Comparison of ENCODE assay signal across 21 cellular contexts in genomic region chr10:6301482-6302083, GRCh38.
DNase-seq lines count a peak whose midpoint lies in the region; ATAC-seq, FAIRE-seq and TF ChIP-seq lines count a peak whose summit lies in the region.
"Had no signal": no experiment of that assay in that cellular context is flagged by ENCODE, and none has a peak within 500 bp of the region (broad histone marks: within the 10 kb centered on the region; RNA-seq: fewer than 3 reads in every experiment).

No MANE protein-coding gene starts in this region.

- ATAC-seq in A549 (no peak), body of pancreas (peak; percentile 57), left lobe of liver (peak; percentile 80), GM21528 (IDR thresholded peaks at IDR 0.05; ENCODE audit: low FRiP score, unreplicated experiment) (no peak), HG02885 (IDR thresholded peaks at IDR 0.05; ENCODE audit: poor library complexity, unreplicated experiment) (no peak)
- ATAC-seq: activated CD8-positive, alpha-beta memory T cell treated with anti-CD3 and anti-CD28 coated beads, Interleukin-2, amount 10 ng/mL, durations not matched to agents 7 days and 5 days; K562; natural killer cell had no signal

- H2AFZ ChIP-seq in smooth muscle cell (ENCODE audit: low read depth), result no peak overlapping the region
- H2AFZ ChIP-seq: GM23248 had no signal

- H3K9ac ChIP-seq in smooth muscle cell (ENCODE audit: low read depth), result no peak overlapping the region
- H3K9ac ChIP-seq: GM23248 had no signal

- no peak overlapping the region for H3K4me3 ChIP-seq in A549
- H3K4me3 ChIP-seq in body of pancreas, result no peak overlapping the region
- no peak overlapping the region for H3K4me3 ChIP-seq in smooth muscle cell
- no peak overlapping the region for H3K4me3 ChIP-seq in coronary artery
- H3K4me3 ChIP-seq: adrenal gland, GM23248, K562 had no signal

- no peak for TF ChIP-seq EP300 in A549 (IDR thresholded peaks at IDR 0.05)

- CTCF ChIA-PET in A549 (lab: Yijun Ruan, JAX), result interaction anchor here (0.8 to 1.5 kb wide), 3 partner anchors 10 to 100 kb away, joined by 3 to 7 read pairs (median 3); no protein-coding TSS in a partner anchor

- H3K4me2 ChIP-seq in A549, result 0 out of 3 replicates have a peak overlapping the region, but pooled peaks have one; percentile 9
- no peak overlapping the region for H3K4me2 ChIP-seq in smooth muscle cell

- TF ChIP-seq POLR2A in A549 (IDR thresholded peaks at IDR 0.05; ENCODE audit: low read length), result no peak
- TF ChIP-seq POLR2A in body of pancreas (IDR thresholded peaks at IDR 0.05), result no peak

- H3K36me3 ChIP-seq in body of pancreas (replicated peaks in 1 of 2; ENCODE audit: insufficient read depth in 1 of 2, low read depth in 2 of 2), result no peaks in the 10 kb centered on the region
- no peaks in the 10 kb centered on the region for H3K36me3 ChIP-seq in smooth muscle cell (ENCODE audit: low read depth)
- H3K36me3 ChIP-seq: adrenal gland had no signal

- no peaks in the 10 kb centered on the region for H3K27me3 ChIP-seq in body of pancreas
- no peaks in the 10 kb centered on the region for H3K27me3 ChIP-seq in smooth muscle cell (ENCODE audit: low read depth)
- H3K27me3 ChIP-seq: adrenal gland had no signal

- H3K27ac ChIP-seq in A549 (peak overlapping the region; percentile 88 to 91), body of pancreas (peak overlapping the region in 2 of 4 donors; percentile 31 to 60), smooth muscle cell (ENCODE audit: low read depth) (no peak overlapping the region), coronary artery (no peak overlapping the region)
- H3K27ac ChIP-seq: GM23248 had no signal

- no peaks in the 10 kb centered on the region for H3F3A ChIP-seq in smooth muscle cell (ENCODE audit: low read depth)

- TF ChIP-seq RAD21 in A549 (conservative IDR thresholded peaks at IDR 0.05 in 1 of 2, IDR thresholded peaks at IDR 0.05 in 1 of 2), result no peak

- 79% methylated on average over 7 of the region's 7 CpGs for WGBS in A549 (ENCODE audit: missing lambda C conversion rate)
- WGBS in body of pancreas, 2 donors, result 59 to 61% methylated on average over 7 of the region's 7 CpGs
- WGBS in smooth muscle cell (ENCODE audit: low lambda C conversion rate), result 88% methylated on average over 7 of the region's 7 CpGs

- POLR2A ChIA-PET in A549 (lab: Yijun Ruan, JAX), result interaction anchor here (0.8 to 1.3 kb wide), 3 partner anchors 66 to 99 kb away, joined by 3 read pairs; partner anchors contain the start of gene PFKFB3

- H3K4me1 ChIP-seq in A549 (peaks cover 60% of the 10 kb centered on the region), body of pancreas (peaks cover 31% of the 10 kb centered on the region), smooth muscle cell (ENCODE audit: low read depth) (no peaks in the 10 kb centered on the region)
- H3K4me1 ChIP-seq: adrenal gland had no signal

- H3K9me3 ChIP-seq in A549, result 0 out of 3 replicates have a peak, but pooled peaks cover 2% of the 10 kb centered on the region
- H3K9me3 ChIP-seq in body of pancreas, result no peaks in the 10 kb centered on the region
- no peaks in the 10 kb centered on the region for H3K9me3 ChIP-seq in smooth muscle cell (replicated peaks; ENCODE audit: low read depth)
- H3K9me3 ChIP-seq: adrenal gland had no signal

- intact Hi-C loops in body of pancreas (cut with DNase I), result no loop called here

- H3K79me2 ChIP-seq in smooth muscle cell (ENCODE audit: low read depth), result no peaks in the 10 kb centered on the region

- no peak for TF ChIP-seq CTCF in A549 (IDR thresholded peaks at IDR 0.05)
- no peak for TF ChIP-seq CTCF in body of pancreas (IDR thresholded peaks at IDR 0.05)
- no peak for TF ChIP-seq CTCF in smooth muscle cell (IDR thresholded peaks at IDR 0.05; ENCODE audit: borderline replicate concordance, insufficient read depth, poor library complexity, severe bottlenecking)
- TF ChIP-seq CTCF in coronary artery (IDR thresholded peaks at IDR 0.05), result no peak

- peaks cover 16% of the 10 kb centered on the region for H4K20me1 ChIP-seq in smooth muscle cell (ENCODE audit: low read depth)

- DNase-seq in A549 (ENCODE audit: low read depth in 1 of 2, low spot score in 1 of 2), result no peak
- DNase-seq in HT1080 (ENCODE audit: low read depth), result peak; percentile 39
- no peak for DNase-seq in body of pancreas
- no peak for DNase-seq in left lobe of liver (ENCODE audit: low spot score)
- DNase-seq in smooth muscle cell (lab: John Stamatoyannopoulos, UW; ENCODE audit: unreplicated experiment), result no peak
- no peak for DNase-seq in coronary artery (ENCODE audit: low spot score)
- DNase-seq: activated CD4-positive, alpha-beta T cell treated with anti-CD3 and anti-CD28 coated beads for 48 hours; activated CD8-positive, alpha-beta memory T cell treated with anti-CD3 and anti-CD28 coated beads, Interleukin-2, amount 10 ng/mL, durations not matched to agents 7 days and 5 days; adrenal gland; CD4-positive, alpha-beta memory T cell; DMS79; effector CD8-positive, alpha-beta T cell; GM23248; MV-4-11; natural killer cell; NCI-H2029; NCI-H446; stimulated activated CD4-positive, alpha-beta T cell treated with anti-CD3 and anti-CD28 coated beads, Interleukin-2, amount 100 ng/mL, for 48 hours had no signal

- no peak for FAIRE-seq in A549 (lab: Jason Lieb, UNC)
- FAIRE-seq: K562 had no signal

TF ChIP-seq in A549, 52 proteins besides CTCF, POLR2A, EP300 and RAD21:
- TF ChIP-seq HDAC2 (IDR thresholded peaks at IDR 0.05), result no peak
- TF ChIP-seq SREBF2 (IDR thresholded peaks at IDR 0.05), result no peak
- TF ChIP-seq MYC (IDR thresholded peaks at IDR 0.05; ENCODE audit: borderline replicate concordance, low read length), result no peak
- no peak for TF ChIP-seq MAX (IDR thresholded peaks at IDR 0.05)
- TF ChIP-seq GATA3 (IDR thresholded peaks at IDR 0.05; ENCODE audit: borderline replicate concordance), result no peak
- no peak for TF ChIP-seq PHF8 (IDR thresholded peaks at IDR 0.05; ENCODE audit: borderline replicate concordance, low read depth)
- TF ChIP-seq USF2 (IDR thresholded peaks at IDR 0.05), result no peak
- TF ChIP-seq JUNB (IDR thresholded peaks at IDR 0.05), result no peak
- no peak for TF ChIP-seq HES2 (IDR thresholded peaks at IDR 0.05)
TF ChIP-seq in A549: peak in this region for 0.

Comparison
In these comparisons a context has a peak if more than half of its experiments do, and no peak if none do; other contexts are left out.
1. ATAC-seq: peak in body of pancreas (single experiment) and left lobe of liver (single experiment); none in A549 (0 of 2), GM21528 (single experiment) and HG02885 (single experiment).
2. H3K27ac ChIP-seq: peak in A549 (2 of 2); none in smooth muscle cell (single experiment) and coronary artery (0 of 2).